Comparison of ENCODE assay signal across 10 cellular contexts in the genomic region with DNA sequence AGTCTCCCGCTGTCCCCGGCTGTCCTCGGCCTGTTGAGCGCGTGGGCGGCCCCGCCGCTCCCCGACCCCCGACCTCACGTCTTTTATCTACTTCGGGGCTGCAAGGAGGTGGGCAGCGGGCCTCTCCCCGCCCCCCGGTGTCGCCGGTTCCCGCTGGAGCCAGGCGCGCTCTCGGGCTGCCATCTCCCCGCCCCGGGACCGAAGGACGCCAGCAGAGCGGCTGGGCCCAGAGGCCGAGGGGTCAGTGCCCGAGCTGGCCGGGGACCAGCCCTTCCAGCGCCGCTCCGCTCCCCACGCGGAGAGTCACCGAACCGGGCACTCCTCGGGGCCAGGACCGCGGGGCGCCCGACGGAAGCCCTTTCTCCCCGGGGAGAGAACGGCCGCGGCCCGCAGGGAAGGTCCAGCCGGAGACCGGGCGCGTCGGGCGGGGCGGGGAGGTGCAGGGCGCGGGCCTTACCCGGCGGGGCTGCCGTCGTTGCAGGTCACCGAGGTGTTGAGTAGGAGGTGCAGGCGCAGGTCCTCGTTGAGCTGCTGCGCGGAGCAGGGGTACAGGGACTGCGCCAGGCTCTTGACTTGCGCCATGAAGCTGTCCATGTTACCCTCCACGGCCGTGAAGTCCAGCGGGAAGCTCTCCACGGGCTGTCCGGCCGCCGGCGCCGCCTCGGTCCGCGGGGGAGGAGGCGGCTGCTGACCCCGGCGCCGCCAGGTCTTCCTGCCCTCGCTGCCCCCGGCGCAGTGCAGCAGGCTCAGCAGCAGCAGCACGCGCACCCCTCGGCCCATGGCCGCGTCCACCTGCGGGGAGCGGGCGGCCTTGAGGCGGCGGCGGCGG. TPM values are rescaled to one million over a fixed set of nuclear protein-coding genes. Genes with fewer than 3 reads are reported as not detected.
DNase-seq lines count a peak whose midpoint lies in the region; ATAC-seq and TF ChIP-seq lines count a peak whose summit lies in the region.
"Had no signal": no experiment of that assay in that cellular context is flagged by ENCODE, and none has a peak within 500 bp of the region (broad histone marks: within the 10 kb centered on the region; RNA-seq: fewer than 3 reads in every experiment).

No MANE protein-coding gene starts in this region.

- H3K9me3 Mint-ChIP-seq in activated T-cell treated with anti-CD3 and anti-CD28 coated beads, Interleukin-2, amount 50 U/mL, for 72 hours = no peaks in the 10 kb centered on the region
- no peaks in the 10 kb centered on the region for H3K9me3 Mint-ChIP-seq in CD4-positive, alpha-beta T cell

- WGBS in right lobe of liver (ENCODE audit: insufficient coverage, low coverage, low lambda C conversion rate, missing lambda C conversion rate) = 0% methylated on average over 5 of the region's 98 CpGs
- WGBS in transverse colon (ENCODE audit: low coverage in 1 of 2), 2 donors = 5% methylated on average over 61 of the region's 98 CpGs; no CpG with 5 or more reads in 1 of the 2 donors

- intact Hi-C loops in right lobe of liver (cut with DNase I) = loop anchor here in 1 of 2 donors (5.0 kb wide), 1 partner anchor 57 kb away; no protein-coding TSS in a partner anchor
- intact Hi-C loops in transverse colon (cut with DNase I; ENCODE audit: low total_unique reads) = no loop called here
- intact Hi-C loops in CD4-positive, alpha-beta T cell (cut with DNase I, micrococcal nuclease) = loop anchor here in 1 of 2 experiments (1.0 to 10.0 kb wide), 3 partner anchors 16 to 194 kb away; a partner anchor contains a TSS

- no peaks in the 10 kb centered on the region for H3K36me3 Mint-ChIP-seq in activated T-cell treated with anti-CD3 and anti-CD28 coated beads, Interleukin-2, amount 50 U/mL, for 72 hours (ENCODE audit: insufficient read depth in 2 of 2)
- no peaks in the 10 kb centered on the region for H3K36me3 Mint-ChIP-seq in CD4-positive, alpha-beta T cell (ENCODE audit: low read depth)

- POLR2A ChIA-PET in CD4-positive, alpha-beta T cell (lab: Charles Lee) = interaction anchor here (0.9 to 2.8 kb wide), 8 partner anchors 8 to 90 kb away, joined by 3 to 51 read pairs (median 6); a partner anchor contains a TSS

- H3K4me3 Mint-ChIP-seq in activated T-cell treated with anti-CD3 and anti-CD28 coated beads, Interleukin-2, amount 50 U/mL, for 72 hours = peak overlapping the region in 1 of 2 donors; percentile 34
- no peak overlapping the region for H3K4me3 Mint-ChIP-seq in CD4-positive, alpha-beta T cell

- peak overlapping the region; percentile 43 to 70 (median 64) for H3K4me3 ChIP-seq in right lobe of liver
- peak overlapping the region in 3 of 4 donors; percentile 15 to 49 (median 48) for H3K4me3 ChIP-seq in transverse colon
- H3K4me3 ChIP-seq in brain microvascular endothelial cell (ENCODE audit: low read depth, low read length) = no peak overlapping the region

- H3K27me3 ChIP-seq in right lobe of liver (no peaks in the 10 kb centered on the region), transverse colon (peaks cover 87% of the 10 kb centered on the region), brain microvascular endothelial cell (replicated peaks) (peaks cover 67% of the 10 kb centered on the region)
- peaks cover 31% of the 10 kb centered on the region for H3K27me3 ChIP-seq in CD4-positive, alpha-beta T cell (ENCODE audit: control insufficient read depth, insufficient read depth, low read length)

- H3K27me3 Mint-ChIP-seq in activated T-cell treated with anti-CD3 and anti-CD28 coated beads, Interleukin-2, amount 50 U/mL, for 72 hours (ENCODE audit: low read depth) = peaks cover 14% of the 10 kb centered on the region
- peaks cover 14% of the 10 kb centered on the region for H3K27me3 Mint-ChIP-seq in CD4-positive, alpha-beta T cell

- no peak for TF ChIP-seq EP300 in transverse colon (IDR thresholded peaks at IDR 0.05; ENCODE audit: low read depth)

- H3K4me1 Mint-ChIP-seq in activated T-cell treated with anti-CD3 and anti-CD28 coated beads, Interleukin-2, amount 50 U/mL, for 72 hours (ENCODE audit: low read depth) = no peaks in the 10 kb centered on the region
- H3K4me1 Mint-ChIP-seq in CD4-positive, alpha-beta T cell (ENCODE audit: low read depth) = no peaks in the 10 kb centered on the region

- TF ChIP-seq POLR2A in right lobe of liver (IDR thresholded peaks at IDR 0.05) (no peak), transverse colon (IDR thresholded peaks at IDR 0.05) (no peak)

- TF ChIP-seq CTCF in right lobe of liver (IDR thresholded peaks at IDR 0.05) (no peak), transverse colon (IDR thresholded peaks at IDR 0.05) (no peak), brain microvascular endothelial cell (IDR thresholded peaks at IDR 0.05; ENCODE audit: low read depth, low read length, missing control alignments) (no peak)
- TF ChIP-seq CTCF in CD4-positive, alpha-beta T cell (IDR thresholded peaks at IDR 0.05) = no peak

- H3K9me3 ChIP-seq in right lobe of liver = no peaks in the 10 kb centered on the region
- no peaks in the 10 kb centered on the region for H3K9me3 ChIP-seq in transverse colon
- H3K9me3 ChIP-seq in CD4-positive, alpha-beta T cell (ENCODE audit: control insufficient read depth, low read length) = no peaks in the 10 kb centered on the region

- no peaks in the 10 kb centered on the region for H3K36me3 ChIP-seq in right lobe of liver
- no peaks in the 10 kb centered on the region for H3K36me3 ChIP-seq in transverse colon
- no peaks in the 10 kb centered on the region for H3K36me3 ChIP-seq in brain microvascular endothelial cell (replicated peaks)

- H3K27ac ChIP-seq in right lobe of liver = peak overlapping the region in 2 of 3 donors; percentile 10 to 37
- H3K27ac ChIP-seq in transverse colon = no peak overlapping the region
- no peak overlapping the region for H3K27ac ChIP-seq in CD4-positive, alpha-beta T cell (ENCODE audit: low read depth, low read length)
- no peak overlapping the region for H3K27ac ChIP-seq in brain microvascular endothelial cell
- H3K27ac ChIP-seq: C4-2B had no signal

- peak; percentile 48 for DNase-seq in activated T-cell treated with anti-CD3 and anti-CD28 coated beads, Interleukin-2, amount 50 U/mL, for 1 hour
- DNase-seq in activated T-cell treated with anti-CD3 and anti-CD28 coated beads for 4 hours = no peak
- no peak for DNase-seq in activated T-cell treated with anti-CD3 and anti-CD28 coated beads, Interleukin-2, amount 50 U/mL, for 72 hours
- DNase-seq in right lobe of liver = peak; percentile 78 to 88 (median 88)
- DNase-seq in transverse colon = no peak
- no peak for DNase-seq in CD4-positive, alpha-beta T cell
- DNase-seq in brain microvascular endothelial cell = no peak
- DNase-seq in amniotic stem cell (lab: John Stamatoyannopoulos, UW) = no peak

- H3K4me1 ChIP-seq in right lobe of liver (peaks cover 0 to 14% (median 0%) of the 10 kb centered on the region in 4 donors), transverse colon (peaks cover 6 to 22% (median 17%) of the 10 kb centered on the region in 4 donors)

- ATAC-seq in activated T-cell treated with anti-CD3 and anti-CD28 coated beads, Interleukin-2, amount 50 U/mL, for 72 hours (replicated peaks in 1 of 2) = peak; percentile 6 to 7
- ATAC-seq in right lobe of liver = peak; percentile 78 to 87 (median 82)
- ATAC-seq in CD4-positive, alpha-beta T cell (ENCODE audit: poor library complexity) = no peak

- CTCF ChIA-PET in CD4-positive, alpha-beta T cell (lab: Charles Lee) = interaction anchor here (0.8 to 2.3 kb wide), 32 partner anchors 8 to 576 kb away, joined by 3 to 174 read pairs (median 4); a partner anchor contains a TSS

- no peak overlapping the region for H3K27ac Mint-ChIP-seq in activated T-cell treated with anti-CD3 and anti-CD28 coated beads, Interleukin-2, amount 50 U/mL, for 72 hours
- H3K27ac Mint-ChIP-seq in CD4-positive, alpha-beta T cell = no peak overlapping the region

- in situ Hi-C loops in transverse colon (cut with MboI; ENCODE audit: low pct_ligation_motif_present in 1 of 4, low pct_unique_long_range_greater_than_20kb in 1 of 4, low sequenced_read_pairs in 3 of 4) = loop anchor here in 1 of 4 donors (25.0 kb wide), 1 partner anchor 202 kb away; no protein-coding TSS in a partner anchor
- in situ Hi-C loops in brain microvascular endothelial cell (cut with HindIII; ENCODE audit: low pct_ligation_motif_present, low sequenced_read_pairs) = no loop called here

RNA-seq across cellular contexts. Expression of a gene that starts 0.6 kb away (rescaled TPM):
- 1 to 10 TPM in 1 of 2 donors, under 1 TPM in 1; 0.76 to 1.4 TPM for total RNA-seq in activated T-cell treated with anti-CD3 and anti-CD28 coated beads, Interleukin-2, amount 50 U/mL, for 72 hours
- total RNA-seq in right lobe of liver = 1 to 10 TPM; 1.2 to 7.6 (median 3.0) TPM
- total RNA-seq in transverse colon = not detected
- total RNA-seq in CD4-positive, alpha-beta T cell = not detected

RNA-seq across cellular contexts. Expression of a gene that starts 13.3 kb away (rescaled TPM):
- not detected for total RNA-seq in activated T-cell treated with anti-CD3 and anti-CD28 coated beads, Interleukin-2, amount 50 U/mL, for 72 hours
- total RNA-seq in right lobe of liver (not detected), transverse colon (not detected)
- total RNA-seq in CD4-positive, alpha-beta T cell = not detected
- total RNA-seq: activated CD8-positive, alpha-beta memory T cell treated with anti-CD3 and anti-CD28 coated beads for 36 hours had no signal

RNA-seq across cellular contexts. Expression of a gene that starts 17.1 kb away (rescaled TPM):
- 10 to 100 TPM; 32.0 to 34.2 TPM for total RNA-seq in activated T-cell treated with anti-CD3 and anti-CD28 coated beads, Interleukin-2, amount 50 U/mL, for 72 hours
- total RNA-seq in right lobe of liver (10 to 100 TPM; 24.4 to 55.6 (median 32.9) TPM), transverse colon (10 to 100 TPM; 21.0 to 61.7 (median 41.3) TPM)
- 10 to 100 TPM; 19.1 to 22.7 TPM for total RNA-seq in CD4-positive, alpha-beta T cell

RNA-seq across cellular contexts. Expression of a gene that starts 23.2 kb away (rescaled TPM):
- 100 to 1,000 TPM; 141 to 178 TPM for total RNA-seq in activated T-cell treated with anti-CD3 and anti-CD28 coated beads, Interleukin-2, amount 50 U/mL, for 72 hours
- total RNA-seq in right lobe of liver = 10 to 100 TPM in 1 of 6 experiments, 1 to 10 TPM in 5; 3.2 to 10.6 (median 5.1) TPM
- total RNA-seq in transverse colon = 100 to 1,000 TPM in 1 of 4 donors, 10 to 100 TPM in 2, not detected in 1; 16.4 to 257 (median 20.5) TPM
- 1 to 10 TPM in 1 of 2 experiments, under 1 TPM in 1; 0.38 to 1.0 TPM for total RNA-seq in CD4-positive, alpha-beta T cell

RNA-seq across cellular contexts. Expression of a gene that starts 32.8 kb away (rescaled TPM):
- total RNA-seq in activated T-cell treated with anti-CD3 and anti-CD28 coated beads, Interleukin-2, amount 50 U/mL, for 72 hours = 10 to 100 TPM; 41.5 to 44.7 TPM
- total RNA-seq in right lobe of liver (10 to 100 TPM in 2 of 6 experiments, 1 to 10 TPM in 4; 7.4 to 12.9 (median 9.2) TPM), transverse colon (10 to 100 TPM; 22.4 to 34.4 (median 24.3) TPM)
- 10 to 100 TPM; 10.8 to 13.3 TPM for total RNA-seq in CD4-positive, alpha-beta T cell

Comparison
In these comparisons a context has a peak if more than half of its experiments do, and no peak if none do; other contexts are left out.
1. DNase-seq: peak in activated T-cell treated with anti-CD3 and anti-CD28 coated beads, Interleukin-2, amount 50 U/mL, for 1 hour (single experiment) and right lobe of liver (3 of 3); none in activated T-cell treated with anti-CD3 and anti-CD28 coated beads for 4 hours (single experiment), activated T-cell treated with anti-CD3 and anti-CD28 coated beads, Interleukin-2, amount 50 U/mL, for 72 hours (0 of 2), transverse colon (single experiment), CD4-positive, alpha-beta T cell (0 of 10), brain microvascular endothelial cell (single experiment) and amniotic stem cell (single experiment).
2. H3K27ac ChIP-seq: peak in right lobe of liver (2 of 3); none in transverse colon (0 of 4), CD4-positive, alpha-beta T cell (single experiment) and brain microvascular endothelial cell (single experiment).